ENCODE assay signal across 31 cellular contexts in the genomic region with DNA sequence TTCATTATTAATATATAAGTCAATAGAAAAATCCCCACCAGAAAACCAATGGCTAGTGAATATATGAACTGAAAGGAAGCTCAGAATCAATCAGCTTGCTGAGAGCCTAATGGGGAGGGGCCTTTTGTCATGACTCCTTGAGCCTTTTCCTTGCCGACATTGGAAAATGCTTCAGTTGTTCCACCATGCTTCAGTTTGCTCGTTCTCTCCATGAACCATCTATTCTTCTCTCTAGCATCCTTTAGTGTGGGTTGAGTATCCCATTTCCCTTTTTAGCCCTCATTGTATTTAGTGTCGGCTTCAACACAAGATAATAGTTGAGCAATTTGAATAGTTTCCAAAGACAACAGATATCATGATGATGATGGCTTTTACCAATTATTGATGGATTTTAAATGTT.
"Had no signal": no experiment of that assay in that cellular context is flagged by ENCODE, and none has a peak within 500 bp of the region (broad histone marks: within the 10 kb centered on the region; RNA-seq: fewer than 3 reads in every experiment).

No MANE protein-coding gene starts in this region.

- H3K27me3 Mint-ChIP-seq: activated CD8-positive, alpha-beta T cell treated with anti-CD3 and anti-CD28 coated beads for 36 hours; activated naive CD8-positive, alpha-beta T cell; dendritic cell treated with granulocyte-macrophage colony-stimulating factor and Interleukin-4, amounts not matched to agents 40 ng/mL and 50 ng/mL, for 4 days had no signal

- H3K4me3 Mint-ChIP-seq: activated B cell treated with CpG ODN at 0.5 μM for 24 hours; activated CD8-positive, alpha-beta T cell treated with anti-CD3 and anti-CD28 coated beads for 36 hours; activated naive CD8-positive, alpha-beta T cell; activated T-cell treated with anti-CD3 and anti-CD28 coated beads, Interleukin-2, amount 50 U/mL, for 4 hours; activated T-helper 17 cell treated with anti-CD3 and anti-CD28 coated beads, Interleukin-2, amount 50 U/mL, for 72 hours; central memory CD8-positive, alpha-beta T cell; dendritic cell treated with granulocyte-macrophage colony-stimulating factor and Interleukin-4, amounts not matched to agents 40 ng/mL and 50 ng/mL, for 4 days; endodermal cell; T-helper 17 cell; T-helper 2 cell treated with Interferon-gamma antibody and Interleukin-4, amounts not matched to agents 5 μg/mL and 100 μg/mL, for 36 hours had no signal

- H3K27ac ChIP-seq: brain microvascular endothelial cell, coronary artery, dorsolateral prefrontal cortex, WERI-Rb-1 had no signal

- DNase-seq: activated B cell treated with CpG ODN at 0.5 μM for 24 hours; activated CD4-positive, alpha-beta T cell treated with anti-CD3 and anti-CD28 coated beads for 48 hours; activated CD4-positive, alpha-beta T cell treated with anti-CD3 and anti-CD28 coated beads, Interleukin-2, amount 50 U/mL, for 1 hour; activated CD4-positive, alpha-beta T cell treated with anti-CD3 and anti-CD28 coated beads, Interleukin-2, amount 50 U/mL, for 48 hours; activated CD8-positive, alpha-beta memory T cell treated with anti-CD3 and anti-CD28 coated beads for 24 hours; activated CD8-positive, alpha-beta T cell treated with anti-CD3 and anti-CD28 coated beads for 36 hours; activated effector memory CD4-positive, alpha-beta T cell treated with Interleukin-2 at 50 U/mL for 16 hours; activated gamma-delta T cell treated with Interleukin-2 at 50 U/mL for 16 hours; activated naive CD4-positive, alpha-beta T cell treated with anti-CD3 and anti-CD28 coated beads, Interleukin-2, amount 50 U/mL, for 16 hours; activated naive CD4-positive, alpha-beta T cell treated with Interleukin-2 at 50 U/mL for 16 hours; activated T-cell treated with anti-CD3 and anti-CD28 coated beads, Interleukin-2, amount 50 U/mL, for 4 hours; amniotic stem cell; anterior cingulate cortex; brain microvascular endothelial cell; dorsolateral prefrontal cortex; effector memory CD4-positive, alpha-beta T cell; endodermal cell; foreskin fibroblast; glutamatergic neuron; T-helper 1 cell; T-helper 17 cell; T1000; WERI-Rb-1 had no signal

- H3K4me3 ChIP-seq: coronary artery, dorsolateral prefrontal cortex had no signal

- H3K27ac Mint-ChIP-seq: activated B cell treated with CpG ODN at 0.5 μM for 24 hours; activated CD8-positive, alpha-beta T cell treated with anti-CD3 and anti-CD28 coated beads for 36 hours; activated naive CD8-positive, alpha-beta T cell; activated T-helper 17 cell treated with anti-CD3 and anti-CD28 coated beads, Interleukin-2, amount 50 U/mL, for 72 hours; dendritic cell treated with granulocyte-macrophage colony-stimulating factor and Interleukin-4, amounts not matched to agents 40 ng/mL and 50 ng/mL, for 4 days; endodermal cell; T-helper 17 cell; T-helper 2 cell treated with Interferon-gamma antibody and Interleukin-4, amounts not matched to agents 5 μg/mL and 100 μg/mL, for 36 hours had no signal

- H3K36me3 ChIP-seq: brain microvascular endothelial cell, WERI-Rb-1 had no signal

- H3K27me3 ChIP-seq: brain microvascular endothelial cell had no signal

- H3K9me3 Mint-ChIP-seq: activated B cell treated with CpG ODN at 0.5 μM for 24 hours; activated CD8-positive, alpha-beta T cell treated with anti-CD3 and anti-CD28 coated beads for 36 hours; activated T-cell treated with anti-CD3 and anti-CD28 coated beads, Interleukin-2, amount 50 U/mL, for 4 hours; activated T-helper 17 cell treated with anti-CD3 and anti-CD28 coated beads, Interleukin-2, amount 50 U/mL, for 72 hours; central memory CD8-positive, alpha-beta T cell; dendritic cell treated with granulocyte-macrophage colony-stimulating factor and Interleukin-4, amounts not matched to agents 40 ng/mL and 50 ng/mL, for 4 days; endodermal cell; T-helper 2 cell treated with Interferon-gamma antibody and Interleukin-4, amounts not matched to agents 5 μg/mL and 100 μg/mL, for 36 hours had no signal

- H3K36me3 Mint-ChIP-seq: activated naive CD8-positive, alpha-beta T cell had no signal

- H3K4me1 Mint-ChIP-seq: activated B cell treated with CpG ODN at 0.5 μM for 24 hours; activated T-helper 17 cell treated with anti-CD3 and anti-CD28 coated beads, Interleukin-2, amount 50 U/mL, for 72 hours; central memory CD8-positive, alpha-beta T cell; T-helper 17 cell had no signal

- ATAC-seq: activated CD4-positive, CD25-positive, alpha-beta regulatory T cell treated with anti-CD3 and anti-CD28 coated beads, Interleukin-2, amount 50 U/mL, for 24 hours; activated CD8-positive, alpha-beta T cell treated with anti-CD3 and anti-CD28 coated beads for 36 hours; activated T-cell treated with anti-CD3 and anti-CD28 coated beads, Interleukin-2, amount 50 U/mL, for 4 hours; activated T-helper 17 cell treated with anti-CD3 and anti-CD28 coated beads, Interleukin-2, amount 50 U/mL, for 72 hours; esophagus mucosa; T-helper 17 cell had no signal
